In the genomic region with DNA sequence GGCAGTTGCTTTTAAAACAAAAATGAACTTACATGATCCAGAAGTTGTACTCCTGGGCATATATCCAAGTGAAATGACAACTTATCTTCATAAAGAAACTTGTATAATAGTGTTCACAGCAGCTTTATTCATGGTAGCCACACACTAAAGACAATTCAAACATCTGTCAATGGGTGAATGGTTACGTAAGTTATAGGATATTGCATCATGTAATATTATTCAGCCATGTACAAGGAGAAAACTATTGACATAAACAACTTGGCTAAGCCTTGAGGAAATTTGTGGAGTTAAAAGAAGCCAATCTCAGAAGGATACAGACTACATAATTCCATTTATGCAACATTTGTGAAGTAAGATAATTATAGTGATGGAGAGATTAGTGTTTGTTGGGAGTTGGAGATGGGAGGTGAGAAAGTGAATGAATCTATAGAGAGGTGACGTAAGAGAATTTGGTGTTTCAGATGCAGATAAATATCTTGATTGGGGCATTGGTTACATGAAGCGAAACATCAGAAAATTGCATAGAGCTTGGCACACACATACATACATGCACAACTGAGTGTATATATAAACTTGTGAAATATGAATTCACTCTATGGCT, we compare ENCODE assay signal across 1 cellular context.
TF ChIP-seq lines count a peak whose summit lies in the region.

No MANE protein-coding gene starts in this region.

TF ChIP-seq in K562, 482 proteins besides CTCF, POLR2A, EP300 and RAD21 (continued from another document and continues in another):
- TF ChIP-seq, protein P1, sequence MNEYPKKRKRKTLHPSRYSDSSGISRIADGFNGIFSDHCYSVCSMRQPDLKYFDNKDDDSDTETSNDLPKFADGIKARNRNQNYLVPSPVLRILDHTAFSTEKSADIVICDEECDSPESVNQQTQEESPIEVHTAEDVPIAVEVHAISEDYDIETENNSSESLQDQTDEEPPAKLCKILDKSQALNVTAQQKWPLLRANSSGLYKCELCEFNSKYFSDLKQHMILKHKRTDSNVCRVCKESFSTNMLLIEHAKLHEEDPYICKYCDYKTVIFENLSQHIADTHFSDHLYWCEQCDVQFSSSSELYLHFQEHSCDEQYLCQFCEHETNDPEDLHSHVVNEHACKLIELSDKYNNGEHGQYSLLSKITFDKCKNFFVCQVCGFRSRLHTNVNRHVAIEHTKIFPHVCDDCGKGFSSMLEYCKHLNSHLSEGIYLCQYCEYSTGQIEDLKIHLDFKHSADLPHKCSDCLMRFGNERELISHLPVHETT (CRISPR knock-in tag; conservative IDR thresholded peaks at IDR 0.05 in 1 of 2, IDR thresholded peaks at IDR 0.05 in 1 of 2): no peak
- TF ChIP-seq ZNF76 (CRISPR knock-in tag; IDR thresholded peaks at IDR 0.05; ENCODE audit: borderline replicate concordance) (no peak), NBN (IDR thresholded peaks at IDR 0.05; ENCODE audit: low read depth) (no peak), TBL1XR1 (IDR thresholded peaks at IDR 0.05; ENCODE audit: low read length in 2 of 2) (no peak), ZNF124 (CRISPR knock-in tag; IDR thresholded peaks at IDR 0.05) (no peak), FOXK2 (conservative IDR thresholded peaks at IDR 0.05 in 1 of 2, IDR thresholded peaks at IDR 0.05 in 1 of 2; ENCODE audit: low read depth in 2 of 2) (no peak), HINFP (tag; conservative IDR thresholded peaks at IDR 0.05; ENCODE audit: low read depth) (no peak), ATF3 (IDR thresholded peaks at IDR 0.05) (peak; percentile 76), ATF3 (CRISPR knock-in tag; conservative IDR thresholded peaks at IDR 0.05) (no peak), ESRRA (IDR thresholded peaks at IDR 0.05; ENCODE audit: borderline replicate concordance, low read depth) (no peak), RB1 (IDR thresholded peaks at IDR 0.05; ENCODE audit: low read depth) (no peak), GATAD2B (IDR thresholded peaks at IDR 0.05; ENCODE audit: borderline replicate concordance) (no peak), SREBF2 (CRISPR knock-in tag; IDR thresholded peaks at IDR 0.05) (no peak), MEF2D (tag; conservative IDR thresholded peaks at IDR 0.05; ENCODE audit: low read depth) (no peak), TBP (optimal IDR thresholded peaks at IDR 0.05; ENCODE audit: low read depth, low read length) (no peak), POLR2AphosphoS5 (IDR thresholded peaks at IDR 0.05; ENCODE audit: control insufficient read depth, insufficient read depth, low read depth, low read length) (no peak), DMBX1 (CRISPR knock-in tag; IDR thresholded peaks at IDR 0.05; ENCODE audit: borderline replicate concordance) (no peak), AFF4 (CRISPR knock-in tag; IDR thresholded peaks at IDR 0.05) (no peak), ZBTB8A (IDR thresholded peaks at IDR 0.05; ENCODE audit: partially characterized antibody) (no peak), ZNF707 (CRISPR knock-in tag; conservative IDR thresholded peaks at IDR 0.05) (no peak), MTA1 (IDR thresholded peaks at IDR 0.05; ENCODE audit: borderline replicate concordance) (no peak), ZNF232 (CRISPR knock-in tag; IDR thresholded peaks at IDR 0.05) (no peak), ZNF274 (IDR thresholded peaks at IDR 0.05; ENCODE audit: borderline replicate concordance, low read depth, low read length) (no peak), ZBTB26 (CRISPR knock-in tag; IDR thresholded peaks at IDR 0.05) (no peak), SLC30A9 (CRISPR knock-in tag; IDR thresholded peaks at IDR 0.05) (no peak), ZKSCAN3 (CRISPR knock-in tag; IDR thresholded peaks at IDR 0.05) (no peak), CBX8 (IDR thresholded peaks at IDR 0.05; ENCODE audit: borderline replicate concordance, extremely low read depth, low read depth, low read length, poor library complexity, severe bottlenecking) (no peak), MIER1 (IDR thresholded peaks at IDR 0.05; ENCODE audit: low read depth) (no peak), CHD1 (IDR thresholded peaks at IDR 0.05; ENCODE audit: low read length) (no peak), ZNF75A (CRISPR knock-in tag; IDR thresholded peaks at IDR 0.05) (no peak), ZC3H11A (IDR thresholded peaks at IDR 0.05; ENCODE audit: low read depth, low read length) (no peak), NR2C1 (IDR thresholded peaks at IDR 0.05) (no peak), NR2C1 (tag; IDR thresholded peaks at IDR 0.05) (no peak)
- TF ChIP-seq, protein P2, sequence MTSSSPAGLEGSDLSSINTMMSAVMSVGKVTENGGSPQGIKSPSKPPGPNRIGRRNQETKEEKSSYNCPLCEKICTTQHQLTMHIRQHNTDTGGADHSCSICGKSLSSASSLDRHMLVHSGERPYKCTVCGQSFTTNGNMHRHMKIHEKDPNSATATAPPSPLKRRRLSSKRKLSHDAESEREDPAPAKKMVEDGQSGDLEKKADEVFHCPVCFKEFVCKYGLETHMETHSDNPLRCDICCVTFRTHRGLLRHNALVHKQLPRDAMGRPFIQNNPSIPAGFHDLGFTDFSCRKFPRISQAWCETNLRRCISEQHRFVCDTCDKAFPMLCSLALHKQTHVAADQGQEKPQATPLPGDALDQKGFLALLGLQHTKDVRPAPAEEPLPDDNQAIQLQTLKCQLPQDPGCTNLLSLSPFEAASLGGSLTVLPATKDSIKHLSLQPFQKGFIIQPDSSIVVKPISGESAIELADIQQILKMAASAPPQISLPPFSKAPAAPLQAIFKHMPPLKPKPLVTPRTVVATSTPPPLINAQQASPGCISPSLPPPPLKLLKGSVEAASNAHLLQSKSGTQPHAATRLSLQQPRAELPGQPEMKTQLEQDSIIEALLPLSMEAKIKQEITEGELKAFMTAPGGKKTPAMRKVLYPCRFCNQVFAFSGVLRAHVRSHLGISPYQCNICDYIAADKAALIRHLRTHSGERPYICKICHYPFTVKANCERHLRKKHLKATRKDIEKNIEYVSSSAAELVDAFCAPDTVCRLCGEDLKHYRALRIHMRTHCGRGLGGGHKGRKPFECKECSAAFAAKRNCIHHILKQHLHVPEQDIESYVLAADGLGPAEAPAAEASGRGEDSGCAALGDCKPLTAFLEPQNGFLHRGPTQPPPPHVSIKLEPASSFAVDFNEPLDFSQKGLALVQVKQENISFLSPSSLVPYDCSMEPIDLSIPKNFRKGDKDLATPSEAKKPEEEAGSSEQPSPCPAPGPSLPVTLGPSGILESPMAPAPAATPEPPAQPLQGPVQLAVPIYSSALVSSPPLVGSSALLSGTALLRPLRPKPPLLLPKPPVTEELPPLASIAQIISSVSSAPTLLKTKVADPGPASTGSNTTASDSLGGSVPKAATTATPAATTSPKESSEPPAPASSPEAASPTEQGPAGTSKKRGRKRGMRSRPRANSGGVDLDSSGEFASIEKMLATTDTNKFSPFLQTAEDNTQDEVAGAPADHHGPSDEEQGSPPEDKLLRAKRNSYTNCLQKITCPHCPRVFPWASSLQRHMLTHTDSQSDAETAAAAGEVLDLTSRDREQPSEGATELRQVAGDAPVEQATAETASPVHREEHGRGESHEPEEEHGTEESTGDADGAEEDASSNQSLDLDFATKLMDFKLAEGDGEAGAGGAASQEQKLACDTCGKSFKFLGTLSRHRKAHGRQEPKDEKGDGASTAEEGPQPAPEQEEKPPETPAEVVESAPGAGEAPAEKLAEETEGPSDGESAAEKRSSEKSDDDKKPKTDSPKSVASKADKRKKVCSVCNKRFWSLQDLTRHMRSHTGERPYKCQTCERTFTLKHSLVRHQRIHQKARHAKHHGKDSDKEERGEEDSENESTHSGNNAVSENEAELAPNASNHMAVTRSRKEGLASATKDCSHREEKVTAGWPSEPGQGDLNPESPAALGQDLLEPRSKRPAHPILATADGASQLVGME (CRISPR knock-in tag; IDR thresholded peaks at IDR 0.05): no peak
- TF ChIP-seq, protein P3, sequence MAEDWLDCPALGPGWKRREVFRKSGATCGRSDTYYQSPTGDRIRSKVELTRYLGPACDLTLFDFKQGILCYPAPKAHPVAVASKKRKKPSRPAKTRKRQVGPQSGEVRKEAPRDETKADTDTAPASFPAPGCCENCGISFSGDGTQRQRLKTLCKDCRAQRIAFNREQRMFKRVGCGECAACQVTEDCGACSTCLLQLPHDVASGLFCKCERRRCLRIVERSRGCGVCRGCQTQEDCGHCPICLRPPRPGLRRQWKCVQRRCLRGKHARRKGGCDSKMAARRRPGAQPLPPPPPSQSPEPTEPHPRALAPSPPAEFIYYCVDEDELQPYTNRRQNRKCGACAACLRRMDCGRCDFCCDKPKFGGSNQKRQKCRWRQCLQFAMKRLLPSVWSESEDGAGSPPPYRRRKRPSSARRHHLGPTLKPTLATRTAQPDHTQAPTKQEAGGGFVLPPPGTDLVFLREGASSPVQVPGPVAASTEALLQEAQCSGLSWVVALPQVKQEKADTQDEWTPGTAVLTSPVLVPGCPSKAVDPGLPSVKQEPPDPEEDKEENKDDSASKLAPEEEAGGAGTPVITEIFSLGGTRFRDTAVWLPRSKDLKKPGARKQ (CRISPR knock-in tag; IDR thresholded peaks at IDR 0.05): no peak
- TF ChIP-seq, protein P4, sequence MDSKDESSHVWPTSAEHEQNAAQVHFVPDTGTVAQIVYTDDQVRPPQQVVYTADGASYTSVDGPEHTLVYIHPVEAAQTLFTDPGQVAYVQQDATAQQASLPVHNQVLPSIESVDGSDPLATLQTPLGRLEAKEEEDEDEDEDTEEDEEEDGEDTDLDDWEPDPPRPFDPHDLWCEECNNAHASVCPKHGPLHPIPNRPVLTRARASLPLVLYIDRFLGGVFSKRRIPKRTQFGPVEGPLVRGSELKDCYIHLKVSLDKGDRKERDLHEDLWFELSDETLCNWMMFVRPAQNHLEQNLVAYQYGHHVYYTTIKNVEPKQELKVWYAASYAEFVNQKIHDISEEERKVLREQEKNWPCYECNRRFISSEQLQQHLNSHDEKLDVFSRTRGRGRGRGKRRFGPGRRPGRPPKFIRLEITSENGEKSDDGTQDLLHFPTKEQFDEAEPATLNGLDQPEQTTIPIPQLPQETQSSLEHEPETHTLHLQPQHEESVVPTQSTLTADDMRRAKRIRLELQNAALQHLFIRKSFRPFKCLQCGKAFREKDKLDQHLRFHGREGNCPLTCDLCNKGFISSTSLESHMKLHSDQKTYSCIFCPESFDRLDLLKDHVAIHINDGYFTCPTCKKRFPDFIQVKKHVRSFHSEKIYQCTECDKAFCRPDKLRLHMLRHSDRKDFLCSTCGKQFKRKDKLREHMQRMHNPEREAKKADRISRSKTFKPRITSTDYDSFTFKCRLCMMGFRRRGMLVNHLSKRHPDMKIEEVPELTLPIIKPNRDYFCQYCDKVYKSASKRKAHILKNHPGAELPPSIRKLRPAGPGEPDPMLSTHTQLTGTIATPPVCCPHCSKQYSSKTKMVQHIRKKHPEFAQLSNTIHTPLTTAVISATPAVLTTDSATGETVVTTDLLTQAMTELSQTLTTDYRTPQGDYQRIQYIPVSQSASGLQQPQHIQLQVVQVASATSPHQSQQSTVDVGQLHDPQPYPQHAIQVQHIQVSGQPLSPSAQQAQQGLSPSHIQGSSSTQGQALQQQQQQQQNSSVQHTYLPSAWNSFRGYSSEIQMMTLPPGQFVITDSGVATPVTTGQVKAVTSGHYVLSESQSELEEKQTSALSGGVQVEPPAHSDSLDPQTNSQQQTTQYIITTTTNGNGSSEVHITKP (IDR thresholded peaks at IDR 0.05; ENCODE audit: partially characterized antibody): no peak
